In the genomic region with DNA sequence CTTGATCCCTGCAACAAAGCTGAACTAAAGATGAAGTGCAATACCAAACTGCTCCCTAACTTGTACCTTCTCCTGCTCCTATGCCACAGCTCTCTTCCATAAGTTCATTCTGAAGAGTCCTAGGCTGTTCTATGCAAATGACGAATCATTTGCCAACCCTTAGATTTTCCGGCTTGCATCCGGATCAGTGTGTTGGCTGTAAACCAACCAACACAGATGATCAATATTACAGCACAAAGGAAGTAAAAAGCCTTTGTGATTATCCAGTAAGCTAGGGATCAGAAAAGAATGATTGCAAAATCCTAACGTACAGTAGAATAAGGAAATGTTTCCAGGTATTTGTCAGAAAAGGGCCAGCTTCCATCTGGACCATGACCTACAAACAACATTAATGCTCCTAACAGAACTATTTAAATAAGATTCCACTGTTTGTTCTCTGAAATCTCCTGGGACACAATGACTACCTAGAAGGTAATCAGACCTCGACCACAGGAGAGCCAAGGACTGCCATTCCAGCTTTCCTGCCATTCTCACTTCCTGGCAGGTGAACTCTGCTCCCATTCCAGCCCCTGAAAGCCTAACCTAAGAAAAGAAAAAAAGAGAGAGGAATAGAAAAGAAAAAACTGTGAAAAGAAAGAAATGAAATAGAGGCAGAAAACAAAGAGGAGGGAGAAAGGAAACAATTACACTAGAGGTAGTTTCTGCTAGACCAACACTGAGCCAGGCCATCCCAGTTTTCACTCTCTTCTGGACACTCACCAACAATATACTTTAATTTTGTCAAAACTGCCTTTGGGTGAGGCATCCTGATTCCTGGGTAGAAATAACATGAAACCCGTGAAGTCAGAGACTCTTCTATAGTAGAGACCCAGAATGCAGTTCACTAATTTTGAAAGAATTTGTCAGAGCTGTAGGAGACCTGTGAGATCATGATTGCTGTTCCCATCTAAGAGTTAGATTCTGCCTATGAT, we compare ENCODE assay signal across 13 cellular contexts. TPM values are rescaled to one million over a fixed set of nuclear protein-coding genes. Genes with fewer than 3 reads are reported as not detected.
A peak's percentile ranks its signal among the peaks of the same experiment; 100 is the strongest.
DNase-seq lines count a peak whose midpoint lies in the region; ATAC-seq and TF ChIP-seq lines count a peak whose summit lies in the region.
"Had no signal": no experiment of that assay in that cellular context is flagged by ENCODE, and none has a peak within 500 bp of the region (broad histone marks: within the 10 kb centered on the region; RNA-seq: fewer than 3 reads in every experiment).

No MANE protein-coding gene starts in this region.

- peak overlapping the region; percentile 40 for H3K27ac ChIP-seq in PC-9

- H3K9me3 ChIP-seq in PC-9 (ENCODE audit: insufficient read depth, low read depth): no peaks in the 10 kb centered on the region

- H3K4me2 ChIP-seq in PC-9: peak overlapping the region; percentile 46

- BruUV-seq in PC-9 (replicated peaks; lab: Mats Ljungman, UMichigan): no TSS peak

- no peaks in the 10 kb centered on the region; the same call in 1 of the 2 replicates for H4K20me1 ChIP-seq in PC-9 (ENCODE audit: insufficient read depth)

- H3K4me1 Mint-ChIP-seq in stimulated activated effector memory CD8-positive, alpha-beta T cell treated with anti-CD3 and anti-CD28 coated beads, Interleukin-12 subunit alpha, Interleukin-12 subunit beta, amount 100 ng/mL, for 72 hours: peaks cover 27% of the 10 kb centered on the region

- intact Hi-C loops in PC-9 (cut with micrococcal nuclease; ENCODE audit: unreplicated experiment): no loop called here

- no peaks in the 10 kb centered on the region; the same call in 1 of the 2 replicates for H3F3A ChIP-seq in PC-9 (ENCODE audit: insufficient read depth, low read depth)

- no peak for TF ChIP-seq CTCF in PC-9 (conservative IDR thresholded peaks at IDR 0.05)

- peaks cover 16% of the 10 kb centered on the region for H3K4me1 ChIP-seq in PC-9 (replicated peaks; ENCODE audit: insufficient read depth)

- no peaks in the 10 kb centered on the region for H3K9me2 ChIP-seq in PC-9 (ENCODE audit: insufficient read depth)

- POLR2A ChIA-PET in PC-9 (lab: Charles Lee; ENCODE audit: unreplicated experiment): interaction anchor here (0.8 kb wide), 1 partner anchor 701 kb away, joined by 9 read pairs; no protein-coding TSS in a partner anchor

- no peaks in the 10 kb centered on the region for H3K36me3 ChIP-seq in PC-9 (ENCODE audit: low read depth)

- H3K27ac Mint-ChIP-seq in stimulated activated effector memory CD8-positive, alpha-beta T cell treated with anti-CD3 and anti-CD28 coated beads, Interleukin-12 subunit alpha, Interleukin-12 subunit beta, amount 100 ng/mL, for 72 hours: peak overlapping the region; percentile 20
- no peak overlapping the region for H3K27ac Mint-ChIP-seq in activated naive CD4-positive, alpha-beta T cell treated with anti-CD3 and anti-CD28 coated beads, Interleukin-2, amount 50 U/mL, for 72 hours

- H2AFZ ChIP-seq in PC-9: no peak overlapping the region

- peak; percentile 84 for ATAC-seq in esophagus mucosa
- ATAC-seq in stimulated activated effector memory CD8-positive, alpha-beta T cell treated with anti-CD3 and anti-CD28 coated beads, Interleukin-12 subunit alpha, Interleukin-12 subunit beta, amount 100 ng/mL, for 72 hours: no peak
- no peak for ATAC-seq in activated naive CD4-positive, alpha-beta T cell treated with anti-CD3 and anti-CD28 coated beads, Interleukin-2, amount 50 U/mL, for 72 hours

- no peak overlapping the region for H3K4me3 ChIP-seq in PC-9
- H3K4me3 ChIP-seq: lung had no signal

- CTCF ChIA-PET in PC-9 (lab: Charles Lee): no interaction called here

- H3K9me3 Mint-ChIP-seq in stimulated activated effector memory CD8-positive, alpha-beta T cell treated with anti-CD3 and anti-CD28 coated beads, Interleukin-12 subunit alpha, Interleukin-12 subunit beta, amount 100 ng/mL, for 72 hours: no peaks in the 10 kb centered on the region
- no peaks in the 10 kb centered on the region for H3K9me3 Mint-ChIP-seq in activated naive CD4-positive, alpha-beta T cell treated with anti-CD3 and anti-CD28 coated beads, Interleukin-2, amount 50 U/mL, for 72 hours

- no peaks in the 10 kb centered on the region for H3K36me3 Mint-ChIP-seq in stimulated activated effector memory CD8-positive, alpha-beta T cell treated with anti-CD3 and anti-CD28 coated beads, Interleukin-12 subunit alpha, Interleukin-12 subunit beta, amount 100 ng/mL, for 72 hours
- no peaks in the 10 kb centered on the region for H3K36me3 Mint-ChIP-seq in activated naive CD4-positive, alpha-beta T cell treated with anti-CD3 and anti-CD28 coated beads, Interleukin-2, amount 50 U/mL, for 72 hours

- 0 out of 2 replicates have a peak, but pooled peaks cover 11% of the 10 kb centered on the region for H3K79me2 ChIP-seq in PC-9 (ENCODE audit: low read depth)

- H3K4me3 Mint-ChIP-seq in stimulated activated effector memory CD8-positive, alpha-beta T cell treated with anti-CD3 and anti-CD28 coated beads, Interleukin-12 subunit alpha, Interleukin-12 subunit beta, amount 100 ng/mL, for 72 hours: no peak overlapping the region

- DNase-seq in DMS79 (lab: John Stamatoyannopoulos, UW) (peak; percentile 3), DMS79 treated with DMSO at 0.1 percent for 48 hours (lab: John Stamatoyannopoulos, UW) (no peak), PC-9 (peak in 1 of 2 experiments; percentile 36), epidermal melanocyte (ENCODE audit: insufficient read length, low spot score) (no peak), T-helper 1 cell (no peak)
- DNase-seq in stimulated activated effector memory CD8-positive, alpha-beta T cell treated with anti-CD3 and anti-CD28 coated beads, Interleukin-12 subunit alpha, Interleukin-12 subunit beta, amount 100 ng/mL, for 72 hours (ENCODE audit: low spot score in 2 of 2): no peak
- DNase-seq in activated naive CD4-positive, alpha-beta T cell treated with anti-CD3 and anti-CD28 coated beads, Interleukin-2, amount 50 U/mL, for 72 hours (ENCODE audit: low spot score in 2 of 2): no peak
- DNase-seq: activated gamma-delta T cell treated with Interleukin-2 at 50 U/mL for 16 hours, NCI-H748 treated with DMSO at 0.1 percent for 48 hours, nucleus accumbens, SHP77 had no signal

- no peaks in the 10 kb centered on the region for H3K27me3 ChIP-seq in PC-9 (ENCODE audit: insufficient read depth, low read depth)

RNA-seq across cellular contexts. Expression of a gene that starts 19.7 kb away (rescaled TPM):
- total RNA-seq in PC-9 (2021): 30.1 and 38.3 TPM in 2 replicates
- total RNA-seq in esophagus mucosa: 43.8 TPM
- 10 to 100 TPM; 23.9 to 37.6 TPM for total RNA-seq in activated naive CD4-positive, alpha-beta T cell treated with anti-CD3 and anti-CD28 coated beads, Interleukin-2, amount 50 U/mL, for 72 hours
